ENCODE assay signal across 19 cellular contexts in genomic region chr14:30921305-30921704, GRCh38. TPM values are rescaled to one million over a fixed set of nuclear protein-coding genes. Genes with fewer than 3 reads are reported as not detected.
DNase-seq lines count a peak whose midpoint lies in the region; ATAC-seq and TF ChIP-seq lines count a peak whose summit lies in the region.
"Had no signal": no experiment of that assay in that cellular context is flagged by ENCODE, and none has a peak within 500 bp of the region (broad histone marks: within the 10 kb centered on the region; RNA-seq: fewer than 3 reads in every experiment).

No MANE protein-coding gene starts in this region.

- no peak overlapping the region for H3K27ac Mint-ChIP-seq in activated CD8-positive, alpha-beta memory T cell treated with anti-CD3 and anti-CD28 coated beads, Interleukin-2, amount 10 ng/mL, durations not matched to agents 7 days and 5 days
- H3K27ac Mint-ChIP-seq: activated naive CD8-positive, alpha-beta T cell had no signal

- peaks cover 18 to 24% of the 10 kb centered on the region in 2 experiments for H3K4me1 ChIP-seq in neutrophil (ENCODE audit: control insufficient read depth in 1 of 2, insufficient read depth in 1 of 2, low read depth in 1 of 2, low read length in 1 of 2)
- H3K4me1 ChIP-seq: thyroid gland had no signal

- H3K4me3 Mint-ChIP-seq in activated CD8-positive, alpha-beta memory T cell treated with anti-CD3 and anti-CD28 coated beads, Interleukin-2, amount 10 ng/mL, durations not matched to agents 7 days and 5 days = no peak overlapping the region
- H3K4me3 Mint-ChIP-seq: activated naive CD8-positive, alpha-beta T cell had no signal

- H3K4me3 ChIP-seq in cardiac fibroblast (replicated peaks in 1 of 2; ENCODE audit: low read depth in 2 of 2, low read length in 2 of 2) = no peak overlapping the region
- peak overlapping the region in 1 of 2 experiments; percentile 2 for H3K4me3 ChIP-seq in neutrophil (ENCODE audit: low read depth in 1 of 2, low read length in 1 of 2)
- H3K4me3 ChIP-seq: hepatocyte, thyroid gland had no signal

- no peak for TF ChIP-seq CTCF in cardiac fibroblast (IDR thresholded peaks at IDR 0.05; ENCODE audit: low read depth, low read length)
- no peak for TF ChIP-seq CTCF in neutrophil (IDR thresholded peaks at IDR 0.05)

- peaks cover 6% of the 10 kb centered on the region for H3K36me3 ChIP-seq in neutrophil
- H3K36me3 ChIP-seq: thyroid gland had no signal

- ATAC-seq in activated CD8-positive, alpha-beta memory T cell treated with anti-CD3 and anti-CD28 coated beads, Interleukin-2, amount 10 ng/mL, durations not matched to agents 7 days and 5 days = no peak
- no peak for ATAC-seq in GM21528 (IDR thresholded peaks at IDR 0.05; ENCODE audit: low FRiP score, unreplicated experiment)
- ATAC-seq: right cardiac atrium had no signal

- H3K27me3 Mint-ChIP-seq in activated CD8-positive, alpha-beta memory T cell treated with anti-CD3 and anti-CD28 coated beads, Interleukin-2, amount 10 ng/mL, durations not matched to agents 7 days and 5 days = no peaks in the 10 kb centered on the region
- H3K27me3 Mint-ChIP-seq: activated naive CD8-positive, alpha-beta T cell had no signal

- no peaks in the 10 kb centered on the region for H3K9me3 ChIP-seq in neutrophil
- H3K9me3 ChIP-seq: thyroid gland had no signal

- peaks cover 8% of the 10 kb centered on the region for H3K4me1 Mint-ChIP-seq in activated CD8-positive, alpha-beta memory T cell treated with anti-CD3 and anti-CD28 coated beads, Interleukin-2, amount 10 ng/mL, durations not matched to agents 7 days and 5 days

- CTCF ChIA-PET in activated CD8-positive, alpha-beta memory T cell treated with anti-CD3 and anti-CD28 coated beads, Interleukin-2, amount 10 ng/mL, durations not matched to agents 7 days and 5 days (lab: Charles Lee) = no interaction called here

- peak overlapping the region; percentile 35 for H3K27ac ChIP-seq in neutrophil
- H3K27ac ChIP-seq: hepatocyte, thyroid gland had no signal

- no peaks in the 10 kb centered on the region for H3K9me3 Mint-ChIP-seq in activated CD8-positive, alpha-beta memory T cell treated with anti-CD3 and anti-CD28 coated beads, Interleukin-2, amount 10 ng/mL, durations not matched to agents 7 days and 5 days (ENCODE audit: low read depth)

- DNase-seq in NOMO-1 treated with DMSO at 0.1 percent for 48 hours (lab: John Stamatoyannopoulos, UW; ENCODE audit: unreplicated experiment) (peak; percentile 1), NOMO-1 treated with dmso at 0.1 percent for 144 hours (lab: John Stamatoyannopoulos, UW; ENCODE audit: unreplicated experiment) (no peak), NAMALWA (ENCODE audit: low spot score) (peak; percentile 18), cardiac fibroblast (ENCODE audit: low read depth in 2 of 2) (peak; percentile 36 to 42), NCI-H510A treated with DMSO at 0.1 percent for 48 hours (lab: John Stamatoyannopoulos, UW) (no peak)
- DNase-seq in activated CD8-positive, alpha-beta memory T cell treated with anti-CD3 and anti-CD28 coated beads, Interleukin-2, amount 10 ng/mL, durations not matched to agents 7 days and 5 days = no peak
- DNase-seq: EL; kidney glomerular epithelial cell; midbrain; MM.1S; NCI-H2107; NCI-H748 treated with DMSO at 0.1 percent for 48 hours; right cardiac atrium; stimulated activated CD4-positive, alpha-beta T cell treated with anti-CD3 and anti-CD28 coated beads, Interleukin-4, amount 100 ng/mL, for 1 hour; thyroid gland had no signal

- peaks cover 19% of the 10 kb centered on the region for H3K36me3 Mint-ChIP-seq in activated CD8-positive, alpha-beta memory T cell treated with anti-CD3 and anti-CD28 coated beads, Interleukin-2, amount 10 ng/mL, durations not matched to agents 7 days and 5 days

- no peaks in the 10 kb centered on the region for H3K27me3 ChIP-seq in neutrophil
- H3K27me3 ChIP-seq: hepatocyte, thyroid gland had no signal

RNA-seq across cellular contexts. Expression of gene COCH, which starts 46.9 kb away (rescaled TPM):
- 1 to 10 TPM; 1.9 to 5.0 TPM for total RNA-seq in activated CD8-positive, alpha-beta memory T cell treated with anti-CD3 and anti-CD28 coated beads, Interleukin-2, amount 10 ng/mL, durations not matched to agents 7 days and 5 days

Comparison
In these comparisons a context has a peak if more than half of its experiments do, and no peak if none do; other contexts are left out.
1. DNase-seq: peak in NOMO-1 treated with DMSO at 0.1 percent for 48 hours (single experiment), NAMALWA (single experiment) and cardiac fibroblast (2 of 2); none in NOMO-1 treated with dmso at 0.1 percent for 144 hours (single experiment), activated CD8-positive, alpha-beta memory T cell treated with anti-CD3 and anti-CD28 coated beads, Interleukin-2, amount 10 ng/mL, durations not matched to agents 7 days and 5 days (single experiment) and NCI-H510A treated with DMSO at 0.1 percent for 48 hours (single experiment).